In genomic region chr3:149401215-149401925, GRCh38 we compare ENCODE assay signal across 2 cellular contexts.
TF ChIP-seq lines count a peak whose summit lies in the region.

No MANE protein-coding gene starts in this region.

TF ChIP-seq in A549, 52 proteins besides CTCF, POLR2A, EP300 and RAD21 (continued from another document):
- TF ChIP-seq ATOH8 (CRISPR knock-in tag; IDR thresholded peaks at IDR 0.05; ENCODE audit: low read depth) = peak; percentile 23; the same call in 1 of the 2 replicates
- no peak for TF ChIP-seq ZNF302 (CRISPR knock-in tag; IDR thresholded peaks at IDR 0.05)
- TF ChIP-seq RCOR1 (IDR thresholded peaks at IDR 0.05; ENCODE audit: low read depth, low read length) = no peak
- TF ChIP-seq JUNB (IDR thresholded peaks at IDR 0.05) = peak; percentile 96
- no peak for TF ChIP-seq REST (IDR thresholded peaks at IDR 0.05)
- TF ChIP-seq RNF2 (IDR thresholded peaks at IDR 0.05; ENCODE audit: borderline replicate concordance, low read depth) = no peak
- TF ChIP-seq BCL3 (IDR thresholded peaks at IDR 0.05) = peak; percentile 97
- no peak for TF ChIP-seq ELK1 (IDR thresholded peaks at IDR 0.05; ENCODE audit: low read depth, low read length)
- TF ChIP-seq JUN (IDR thresholded peaks at IDR 0.05) = peak; percentile 87 to 90; a peak in 3 of 5 replicates
- TF ChIP-seq RARB (CRISPR knock-in tag; IDR thresholded peaks at IDR 0.05) = no peak
- TF ChIP-seq FOSB (CRISPR knock-in tag; IDR thresholded peaks at IDR 0.05) = no peak
- no peak for TF ChIP-seq TP53 (CRISPR knock-in tag; IDR thresholded peaks at IDR 0.05)
- TF ChIP-seq FOXS1 (CRISPR knock-in tag; IDR thresholded peaks at IDR 0.05) = peak; percentile 98; the same call in 1 of the 2 replicates
- no peak for TF ChIP-seq TFCP2L1 (CRISPR knock-in tag; IDR thresholded peaks at IDR 0.05)

TF ChIP-seq in HepG2, 621 proteins besides CTCF, POLR2A, EP300 and RAD21 (continued from another document and continues in another):
- 0 out of 2 replicates have a peak, but pooled peaks have one; percentile 79 for TF ChIP-seq FOXO4 (CRISPR knock-in tag; conservative IDR thresholded peaks at IDR 0.05)
- no peak; the same call in 1 of the 2 replicates for TF ChIP-seq HIC2 (CRISPR knock-in tag; IDR thresholded peaks at IDR 0.05; ENCODE audit: low read depth)
- TF ChIP-seq ZNF180 (CRISPR knock-in tag; IDR thresholded peaks at IDR 0.05; ENCODE audit: borderline replicate concordance, low read depth) = no peak
- peak; percentile 61; the same call in 1 of the 2 replicates for TF ChIP-seq ZSCAN5A (CRISPR knock-in tag; IDR thresholded peaks at IDR 0.05; ENCODE audit: borderline replicate concordance)
- TF ChIP-seq ZNF550 (CRISPR knock-in tag; IDR thresholded peaks at IDR 0.05; ENCODE audit: borderline replicate concordance) = no peak
- no peak for TF ChIP-seq HCFC1 (IDR thresholded peaks at IDR 0.05; ENCODE audit: low read depth, low read length)
- TF ChIP-seq HNRNPUL1 (IDR thresholded peaks at IDR 0.05; ENCODE audit: low read depth, low read length) = no peak
- TF ChIP-seq GATA4 (IDR thresholded peaks at IDR 0.05; ENCODE audit: borderline replicate concordance, low read depth) = peak; percentile 98
- peak; percentile 46; the same call in 1 of the 2 replicates for TF ChIP-seq ZNF24 (IDR thresholded peaks at IDR 0.05)
- no peak for TF ChIP-seq BRF2 (CRISPR knock-in tag; IDR thresholded peaks at IDR 0.05)
- no peak for TF ChIP-seq ZBTB7A (CRISPR knock-in tag; IDR thresholded peaks at IDR 0.05)
- TF ChIP-seq THRA (CRISPR knock-in tag; IDR thresholded peaks at IDR 0.05; ENCODE audit: borderline replicate concordance) = peak; percentile 73
- TF ChIP-seq PHF20 (CRISPR knock-in tag; IDR thresholded peaks at IDR 0.05) = no peak
- no peak for TF ChIP-seq BATF2 (CRISPR knock-in tag; IDR thresholded peaks at IDR 0.05)
- 0 out of 4 replicates have a peak, but pooled peaks of 1 of the 2 experiments have one; percentile 67 for TF ChIP-seq KLF16 (CRISPR knock-in tag; IDR thresholded peaks at IDR 0.05)
- TF ChIP-seq HDAC6 (IDR thresholded peaks at IDR 0.05; ENCODE audit: low read depth, low read length) = no peak
- TF ChIP-seq ZNF790 (CRISPR knock-in tag; IDR thresholded peaks at IDR 0.05; ENCODE audit: borderline replicate concordance) = no peak
- TF ChIP-seq ZNF205 (CRISPR knock-in tag; IDR thresholded peaks at IDR 0.05) = 0 out of 2 replicates have a peak, but pooled peaks have one; percentile 58
- TF ChIP-seq ZNF609 (CRISPR knock-in tag; IDR thresholded peaks at IDR 0.05; ENCODE audit: borderline replicate concordance) = peak; percentile 96
- no peak for TF ChIP-seq CSRNP2 (CRISPR knock-in tag; conservative IDR thresholded peaks at IDR 0.05; ENCODE audit: low read depth)
- peak in 1 of 2 experiments; percentile 84; a peak in 2 of 4 replicates for TF ChIP-seq ATF4 (CRISPR knock-in tag; IDR thresholded peaks at IDR 0.05)
- TF ChIP-seq KLF12 (CRISPR knock-in tag; IDR thresholded peaks at IDR 0.05; ENCODE audit: borderline replicate concordance) = no peak
- TF ChIP-seq KDM3A (CRISPR knock-in tag; IDR thresholded peaks at IDR 0.05; ENCODE audit: low read depth) = peak; percentile 60; the same call in 1 of the 2 replicates
- peak; percentile 93 for TF ChIP-seq ATF3 (CRISPR knock-in tag; IDR thresholded peaks at IDR 0.05)
- peak; percentile 58; the same call in 1 of the 2 replicates for TF ChIP-seq YEATS2 (CRISPR knock-in tag; IDR thresholded peaks at IDR 0.05; ENCODE audit: borderline replicate concordance)
- peak; percentile 93 for TF ChIP-seq MBD4 (IDR thresholded peaks at IDR 0.05; ENCODE audit: borderline replicate concordance, low read length)
- TF ChIP-seq ZNF10 (CRISPR knock-in tag; IDR thresholded peaks at IDR 0.05; ENCODE audit: borderline replicate concordance, low read depth) = no peak
- TF ChIP-seq SIX1 (CRISPR knock-in tag; IDR thresholded peaks at IDR 0.05; ENCODE audit: borderline replicate concordance) = peak; percentile 89; the same call in 1 of the 2 replicates
- TF ChIP-seq FOXA1 (IDR thresholded peaks at IDR 0.05) = peak; percentile 99
- peak; percentile 99 for TF ChIP-seq FOXA1 (CRISPR knock-in tag; IDR thresholded peaks at IDR 0.05)
- TF ChIP-seq EED (CRISPR knock-in tag; IDR thresholded peaks at IDR 0.05) = no peak
